In genomic region chr21:35303085-35303484, GRCh38 we compare ENCODE assay signal across 14 cellular contexts.
A peak's percentile ranks its signal among the peaks of the same experiment; 100 is the strongest.
DNase-seq lines count a peak whose midpoint lies in the region; ATAC-seq and TF ChIP-seq lines count a peak whose summit lies in the region.
"Had no signal": no experiment of that assay in that cellular context is flagged by ENCODE, and none has a peak within 500 bp of the region (broad histone marks: within the 10 kb centered on the region; RNA-seq: fewer than 3 reads in every experiment).

No MANE protein-coding gene starts in this region.

- no peak overlapping the region for H2AFZ ChIP-seq in ACC112 (ENCODE audit: low read length, unreplicated experiment)

- H3K36me3 Mint-ChIP-seq in HFFc6 (ENCODE audit: low read depth), result peaks cover 30% of the 10 kb centered on the region
- peaks cover 0 to 6% of the 10 kb centered on the region in 2 donors for H3K36me3 Mint-ChIP-seq in activated naive CD4-positive, alpha-beta T cell treated with anti-CD3 and anti-CD28 coated beads, Interleukin-2, amount 50 U/mL, for 72 hours

- H3K4me1 ChIP-seq in ACC112 (ENCODE audit: control insufficient read depth, insufficient read depth, low read length, unreplicated experiment), result peaks cover 5% of the 10 kb centered on the region

- TF ChIP-seq CTCF in HFFc6 (IDR thresholded peaks at IDR 0.05), result no peak

- no peaks in the 10 kb centered on the region for H3K27me3 ChIP-seq in ACC112 (ENCODE audit: insufficient read depth, low read length)

- H3K36me3 ChIP-seq in ACC112 (ENCODE audit: insufficient read depth, low read length), result no peaks in the 10 kb centered on the region
- H3K36me3 ChIP-seq: cardiac muscle cell had no signal

- H3K79me2 ChIP-seq in ACC112 (ENCODE audit: control insufficient read depth, insufficient read depth, low read length, unreplicated experiment), result no peaks in the 10 kb centered on the region

- peaks cover 14% of the 10 kb centered on the region for H3K9me3 Mint-ChIP-seq in HFFc6
- peaks cover under 1 to 4% of the 10 kb centered on the region in 2 donors for H3K9me3 Mint-ChIP-seq in activated naive CD4-positive, alpha-beta T cell treated with anti-CD3 and anti-CD28 coated beads, Interleukin-2, amount 50 U/mL, for 72 hours

- H3K4me3 ChIP-seq in ACC112 (ENCODE audit: low read depth, low read length), result no peak overlapping the region
- H3K4me3 ChIP-seq: cardiac muscle cell, skin epidermis had no signal

- no peak overlapping the region for H3K4me3 Mint-ChIP-seq in HFFc6

- H3K27ac ChIP-seq in ACC112 (ENCODE audit: low read depth, low read length), result peak overlapping the region; percentile 29; the same call in 1 of the 2 replicates
- H3K27ac ChIP-seq: cardiac muscle cell, skin epidermis, VCaP had no signal

- no peaks in the 10 kb centered on the region; the same call in 1 of the 2 replicates for H3K27me3 Mint-ChIP-seq in HFFc6 (ENCODE audit: insufficient read depth)

- ATAC-seq in HG02759 (IDR thresholded peaks at IDR 0.05; ENCODE audit: unreplicated experiment), result no peak
- no peak for ATAC-seq in activated naive CD4-positive, alpha-beta T cell treated with anti-CD3 and anti-CD28 coated beads, Interleukin-2, amount 50 U/mL, for 72 hours

- H3K4me1 Mint-ChIP-seq in HFFc6 (ENCODE audit: low read depth), result peaks cover 21% of the 10 kb centered on the region

- DNase-seq in HFFc6 (peak; percentile 95), amniotic stem cell (lab: John Stamatoyannopoulos, UW) (peak; percentile 53), glomerular endothelial cell (ENCODE audit: extremely low read depth, low read depth, low spot score) (peak; percentile 10), NCI-H187 treated with DMSO at 0.1 percent for 48 hours (lab: John Stamatoyannopoulos, UW) (no peak)
- no peak for DNase-seq in activated naive CD4-positive, alpha-beta T cell treated with anti-CD3 and anti-CD28 coated beads, Interleukin-2, amount 50 U/mL, for 72 hours (ENCODE audit: low spot score in 2 of 2)
- no peak for DNase-seq in stimulated activated CD4-positive, alpha-beta T cell treated with anti-CD3 and anti-CD28 coated beads, Interleukin-2, amount 100 ng/mL, for 24 hours
- DNase-seq: activated T-cell treated with anti-CD3 and anti-CD28 coated beads for 4 hours, C1 segment of cervical spinal cord, NCI-H1930 had no signal

- H3K27ac Mint-ChIP-seq in HFFc6, result peak overlapping the region; percentile 65
- H3K27ac Mint-ChIP-seq in activated naive CD4-positive, alpha-beta T cell treated with anti-CD3 and anti-CD28 coated beads, Interleukin-2, amount 50 U/mL, for 72 hours, result no peak overlapping the region

Comparison
In these comparisons a context has a peak if more than half of its experiments do, and no peak if none do; other contexts are left out.
1. DNase-seq: peak in HFFc6 (single experiment), amniotic stem cell (single experiment) and glomerular endothelial cell (single experiment); none in activated naive CD4-positive, alpha-beta T cell treated with anti-CD3 and anti-CD28 coated beads, Interleukin-2, amount 50 U/mL, for 72 hours (0 of 2), stimulated activated CD4-positive, alpha-beta T cell treated with anti-CD3 and anti-CD28 coated beads, Interleukin-2, amount 100 ng/mL, for 24 hours (0 of 2) and NCI-H187 treated with DMSO at 0.1 percent for 48 hours (single experiment).